11 cellular contexts compared by ENCODE assay signal in genomic region chr6:106162926-106163325, GRCh38.
A peak's percentile ranks its signal among the peaks of the same experiment; 100 is the strongest.
DNase-seq lines count a peak whose midpoint lies in the region; ATAC-seq and TF ChIP-seq lines count a peak whose summit lies in the region.
"Had no signal": no experiment of that assay in that cellular context is flagged by ENCODE, and none has a peak within 500 bp of the region (broad histone marks: within the 10 kb centered on the region; RNA-seq: fewer than 3 reads in every experiment).

No MANE protein-coding gene starts in this region.

- H3K4me1 ChIP-seq in CD4-positive, CD25-positive, alpha-beta regulatory T cell (ENCODE audit: control insufficient read depth, insufficient read depth, low read length, poor library complexity, severe bottlenecking) = peaks cover 34% of the 10 kb centered on the region
- peaks cover 27% of the 10 kb centered on the region for H3K4me1 ChIP-seq in IMR-90 (ENCODE audit: control insufficient read depth, insufficient read depth, low read length)

- in situ Hi-C loops in IMR-90 (cut with MboI; ENCODE audit: low sequenced_read_pairs) (no loop called here), KBM-7 (cut with MboI; ENCODE audit: low pct_unique_long_range_greater_than_20kb, low sequenced_read_pairs) (no loop called here)

- no peaks in the 10 kb centered on the region for H3K27me3 ChIP-seq in CD4-positive, CD25-positive, alpha-beta regulatory T cell (ENCODE audit: control insufficient read depth, insufficient read depth, low read length)
- H3K27me3 ChIP-seq in IMR-90 (ENCODE audit: control insufficient read depth, insufficient read depth, low read length) = no peaks in the 10 kb centered on the region

- dilution Hi-C loops in IMR-90 (cut with HindIII; ENCODE audit: low sequenced_read_pairs, unreplicated experiment) = no loop called here

- H3K18ac ChIP-seq in IMR-90 (ENCODE audit: low read depth, low read length) = peak overlapping the region; percentile 64; the same call in 1 of the 2 replicates

- intact Hi-C loops in IMR-90 (cut with micrococcal nuclease) = no loop called here
- intact Hi-C loops in natural killer cell (cut with micrococcal nuclease) = loop anchor here (1.0 to 2.0 kb wide), 2 partner anchors 32 to 46 kb away; no protein-coding TSS in a partner anchor

- peak overlapping the region; percentile 97 to 98 (median 98) for H3K27ac Mint-ChIP-seq in CD4-positive, CD25-positive, alpha-beta regulatory T cell
- H3K27ac Mint-ChIP-seq in activated naive CD8-positive, alpha-beta T cell treated with anti-CD3 and anti-CD28 coated beads for 36 hours = peak overlapping the region; percentile 86
- H3K27ac Mint-ChIP-seq in natural killer cell = peak overlapping the region; percentile 94 to 98

- H4K5ac ChIP-seq in IMR-90 (ENCODE audit: low read depth, low read length) = peak overlapping the region; percentile 27; the same call in 1 of the 2 replicates

- no peak for TF ChIP-seq POLR2A in IMR-90 (IDR thresholded peaks at IDR 0.05; ENCODE audit: low read depth, low read length)

- H3K36me3 Mint-ChIP-seq in CD4-positive, CD25-positive, alpha-beta regulatory T cell = peaks cover 4% of the 10 kb centered on the region
- peaks cover 6% of the 10 kb centered on the region for H3K36me3 Mint-ChIP-seq in activated naive CD8-positive, alpha-beta T cell treated with anti-CD3 and anti-CD28 coated beads for 36 hours
- H3K36me3 Mint-ChIP-seq in natural killer cell = no peaks in the 10 kb centered on the region

- H3K27ac ChIP-seq in CD4-positive, CD25-positive, alpha-beta regulatory T cell (ENCODE audit: insufficient read depth, low read length, poor library complexity, severe bottlenecking) = peak overlapping the region; percentile 86
- no peak overlapping the region for H3K27ac ChIP-seq in IMR-90 (ENCODE audit: insufficient read depth, low read length)

- no peak overlapping the region for H3K4me2 ChIP-seq in IMR-90 (ENCODE audit: low read depth, low read length)

- H4K91ac ChIP-seq in IMR-90 (ENCODE audit: insufficient read depth, low read depth, low read length) = peak overlapping the region; percentile 55

- H3K79me1 ChIP-seq in IMR-90 (ENCODE audit: low read depth in 1 of 2, low read length in 2 of 2) = no peaks in the 10 kb centered on the region

- 0 out of 2 replicates have a peak overlapping the region, but pooled peaks have one; percentile 49 for H3K23ac ChIP-seq in IMR-90 (ENCODE audit: low read depth, low read length)

- no peak for ATAC-seq in CD4-positive, CD25-positive, alpha-beta regulatory T cell (ENCODE audit: low read depth in 2 of 2)
- ATAC-seq in IMR-90 (ENCODE audit: low read depth) (no peak), natural killer cell (no peak), GM18873 (IDR thresholded peaks at IDR 0.05; ENCODE audit: low FRiP score, unreplicated experiment) (no peak)

- H3K56ac ChIP-seq in IMR-90 (ENCODE audit: extremely low read depth, insufficient read depth, low read length) = no peak overlapping the region

- H3K4me3 ChIP-seq in CD4-positive, CD25-positive, alpha-beta regulatory T cell (ENCODE audit: low read depth, low read length) = peak overlapping the region; percentile 74
- no peak overlapping the region for H3K4me3 ChIP-seq in IMR-90 (ENCODE audit: insufficient read depth, low read depth, low read length)

- H2BK5ac ChIP-seq in IMR-90 (ENCODE audit: low read depth, low read length, poor library complexity, severe bottlenecking) = peak overlapping the region; percentile 80

- H2AK9ac ChIP-seq in IMR-90 (replicated peaks; ENCODE audit: low read depth, low read length, poor library complexity) = peak overlapping the region; percentile 56

- no peak for TF ChIP-seq CTCF in IMR-90 (conservative IDR thresholded peaks at IDR 0.05; ENCODE audit: low read depth, low read length)
- no peak for TF ChIP-seq CTCF in natural killer cell (IDR thresholded peaks at IDR 0.05)

- peaks cover 0 to under 1% (median 0%) of the 10 kb centered on the region in 7 donors for H3K9me3 Mint-ChIP-seq in CD4-positive, CD25-positive, alpha-beta regulatory T cell
- H3K9me3 Mint-ChIP-seq in activated naive CD8-positive, alpha-beta T cell treated with anti-CD3 and anti-CD28 coated beads for 36 hours = peaks cover 3% of the 10 kb centered on the region
- H3K9me3 Mint-ChIP-seq in natural killer cell = peaks cover 2 to 3% of the 10 kb centered on the region in 2 donors

- H3K4ac ChIP-seq in IMR-90 (ENCODE audit: low read depth, low read length) = peak overlapping the region; percentile 77

- no peaks in the 10 kb centered on the region for H4K20me1 ChIP-seq in IMR-90 (ENCODE audit: insufficient read depth, low read length)

- H2AK5ac ChIP-seq in IMR-90 (ENCODE audit: low read depth, low read length) = peak overlapping the region; percentile 59; the same call in 1 of the 2 replicates

- peak overlapping the region; percentile 94 for H2BK20ac ChIP-seq in IMR-90 (ENCODE audit: low read depth, low read length)

- H2BK15ac ChIP-seq in IMR-90 (ENCODE audit: low read depth, low read length) = peak overlapping the region; percentile 92; the same call in 2 of the 3 replicates

- H3K14ac ChIP-seq in IMR-90 (replicated peaks; ENCODE audit: low read depth, low read length) = peak overlapping the region; percentile 45

- peak overlapping the region in 1 of 2 experiments; percentile 72; a peak in 2 of 4 replicates for H4K8ac ChIP-seq in IMR-90 (ENCODE audit: low read depth in 2 of 2, low read length in 2 of 2)

- no peaks in the 10 kb centered on the region for H3K27me3 Mint-ChIP-seq in CD4-positive, CD25-positive, alpha-beta regulatory T cell
- H3K27me3 Mint-ChIP-seq in activated naive CD8-positive, alpha-beta T cell treated with anti-CD3 and anti-CD28 coated beads for 36 hours = peaks cover 10% of the 10 kb centered on the region
- H3K27me3 Mint-ChIP-seq in natural killer cell (ENCODE audit: low read depth in 2 of 2) = no peaks in the 10 kb centered on the region

- BruUV-seq in IMR-90 (replicated peaks; lab: Mats Ljungman, UMichigan) = no TSS peak

- H3K4me1 Mint-ChIP-seq in CD4-positive, CD25-positive, alpha-beta regulatory T cell = peaks cover 25 to 47% (median 35%) of the 10 kb centered on the region in 4 donors
- H3K4me1 Mint-ChIP-seq in activated naive CD8-positive, alpha-beta T cell treated with anti-CD3 and anti-CD28 coated beads for 36 hours = peaks cover 38% of the 10 kb centered on the region
- peaks cover 63 to 66% of the 10 kb centered on the region in 2 donors for H3K4me1 Mint-ChIP-seq in natural killer cell

- H3K9me3 ChIP-seq in CD4-positive, CD25-positive, alpha-beta regulatory T cell (ENCODE audit: control insufficient read depth in 2 of 2, low read length in 2 of 2) = no peaks in the 10 kb centered on the region
- no peaks in the 10 kb centered on the region for H3K9me3 ChIP-seq in IMR-90 (ENCODE audit: control insufficient read depth, insufficient read depth, low read length)

- peak overlapping the region; percentile 90 for H2AFZ ChIP-seq in IMR-90 (replicated peaks; ENCODE audit: low read length, poor library complexity)

- TF ChIP-seq RAD21 in IMR-90 (IDR thresholded peaks at IDR 0.05; ENCODE audit: low read length) = no peak

- CTCF ChIA-PET in IMR-90 (lab: Yijun Ruan, JAX) = interaction anchor here (0.7 to 1.5 kb wide), 3 partner anchors 19 to 679 kb away, joined by 3 to 4 read pairs (median 4); no protein-coding TSS in a partner anchor

- H3K36me3 ChIP-seq in CD4-positive, CD25-positive, alpha-beta regulatory T cell (ENCODE audit: control insufficient read depth, insufficient read depth, low read length) = no peaks in the 10 kb centered on the region
- no peaks in the 10 kb centered on the region for H3K36me3 ChIP-seq in IMR-90 (ENCODE audit: control insufficient read depth, insufficient read depth, low read length)

- H3K9me1 ChIP-seq in IMR-90 (ENCODE audit: insufficient read depth, low read length) = peaks cover 32% of the 10 kb centered on the region

- POLR2A ChIA-PET in IMR-90 (lab: Charles Lee; ENCODE audit: unreplicated experiment) = interaction anchor here (0.6 kb wide), 1 partner anchor 670 kb away, joined by 3 read pairs; no protein-coding TSS in a partner anchor

- WGBS in IMR-90 (ENCODE audit: extremely low coverage in 2 of 2, insufficient read length in 1 of 2), 2 experiments = no CpG with 5 or more reads among the region's 4 CpGs

- no peak for DNase-seq in CD4-positive, CD25-positive, alpha-beta regulatory T cell
- DNase-seq in IMR-90 (no peak), natural killer cell (no peak), KBM-7 (no peak), NCI-H226 (no peak), NCI-H1092 treated with DMSO at 0.1 percent for 48 hours (lab: John Stamatoyannopoulos, UW) (no peak)
- no peak for DNase-seq in activated naive CD8-positive, alpha-beta T cell treated with anti-CD3 and anti-CD28 coated beads for 36 hours
- DNase-seq: activated gamma-delta T cell treated with Interleukin-2 at 50 U/mL for 16 hours, DMS79 had no signal

- H3K9ac ChIP-seq in IMR-90 (ENCODE audit: low read depth, low read length) = no peak overlapping the region

- peak overlapping the region in 2 of 4 donors; percentile 40 to 73 for H3K4me3 Mint-ChIP-seq in CD4-positive, CD25-positive, alpha-beta regulatory T cell
- H3K4me3 Mint-ChIP-seq in activated naive CD8-positive, alpha-beta T cell treated with anti-CD3 and anti-CD28 coated beads for 36 hours = no peak overlapping the region
- peak overlapping the region; percentile 77 for H3K4me3 Mint-ChIP-seq in natural killer cell
- H3K4me3 Mint-ChIP-seq: neural crest cell had no signal

- H2BK120ac ChIP-seq in IMR-90 (ENCODE audit: low read depth, low read length) = peak overlapping the region; percentile 66

TF ChIP-seq in IMR-90, 13 proteins besides CTCF, POLR2A, EP300 and RAD21 (continues in another document):
- TF ChIP-seq SMC3 (IDR thresholded peaks at IDR 0.05; ENCODE audit: low read depth, low read length) (no peak), MXI1 (IDR thresholded peaks at IDR 0.05; ENCODE audit: borderline replicate concordance, low read depth, low read length) (no peak), CHD1 (IDR thresholded peaks at IDR 0.05; ENCODE audit: low read depth, low read length) (no peak), RFX5 (IDR thresholded peaks at IDR 0.05; ENCODE audit: low read depth, low read length) (no peak), RCOR1 (IDR thresholded peaks at IDR 0.05; ENCODE audit: insufficient replicate concordance, low read length) (no peak), BHLHE40 (IDR thresholded peaks at IDR 0.05; ENCODE audit: low read depth, low read length) (no peak), CEBPB (IDR thresholded peaks at IDR 0.05; ENCODE audit: low read depth, low read length) (no peak), ELK1 (IDR thresholded peaks at IDR 0.05; ENCODE audit: borderline replicate concordance, low read depth, low read length) (no peak), MAZ (IDR thresholded peaks at IDR 0.05; ENCODE audit: borderline replicate concordance, low read depth, low read length) (no peak)
